ENCODE assay signal across 8 cellular contexts in genomic region chr2:64750817-64751285, GRCh38.
DNase-seq lines count a peak whose midpoint lies in the region; ATAC-seq lines count a peak whose summit lies in the region.

No MANE protein-coding gene starts in this region.

- H3K9me3 Mint-ChIP-seq in activated CD4-positive, alpha-beta memory T cell treated with anti-CD3 and anti-CD28 coated beads, Interleukin-2, amount 10 ng/mL, durations not matched to agents 7 days and 5 days = peaks cover 2% of the 10 kb centered on the region

- ATAC-seq in GM19397 (IDR thresholded peaks at IDR 0.05; ENCODE audit: unreplicated experiment) (peak; percentile 85), HG03565 (IDR thresholded peaks at IDR 0.05; ENCODE audit: unreplicated experiment) (peak; percentile 69)

- peaks cover 5% of the 10 kb centered on the region for H3K4me1 ChIP-seq in ectodermal cell (ENCODE audit: control insufficient read depth, insufficient read depth, low read length)

- H3K9me3 ChIP-seq in ectodermal cell (ENCODE audit: control insufficient read depth, low read length) = no peaks in the 10 kb centered on the region

- peaks cover 23% of the 10 kb centered on the region for H3K4me1 Mint-ChIP-seq in activated CD4-positive, alpha-beta memory T cell treated with anti-CD3 and anti-CD28 coated beads, Interleukin-2, amount 10 ng/mL, durations not matched to agents 7 days and 5 days

- H3K27ac ChIP-seq in ectodermal cell (ENCODE audit: insufficient read depth, low read depth, low read length, poor library complexity, severe bottlenecking) = peak overlapping the region; percentile 51

- H3K27me3 ChIP-seq in ectodermal cell (ENCODE audit: control insufficient read depth, insufficient read depth, low read length, poor library complexity, severe bottlenecking) = peaks cover 19% of the 10 kb centered on the region

- 0 to 1% methylated on average over 43 of the region's 43 CpGs for WGBS in ectodermal cell, 2 experiments

- no peaks in the 10 kb centered on the region for H3K36me3 Mint-ChIP-seq in activated CD4-positive, alpha-beta memory T cell treated with anti-CD3 and anti-CD28 coated beads, Interleukin-2, amount 10 ng/mL, durations not matched to agents 7 days and 5 days (ENCODE audit: low read depth)

- POLR2A ChIA-PET in activated CD4-positive, alpha-beta memory T cell treated with anti-CD3 and anti-CD28 coated beads, Interleukin-2, amount 10 ng/mL, durations not matched to agents 7 days and 5 days (lab: Charles Lee) = interaction anchor here (0.6 to 5.3 kb wide), 20 partner anchors 7 to 379 kb away, joined by 3 to 87 read pairs (median 8); partner anchors contain the start of genes AFTPH, RAB1A and SERTAD2

- no peaks in the 10 kb centered on the region for H3K27me3 Mint-ChIP-seq in activated CD4-positive, alpha-beta memory T cell treated with anti-CD3 and anti-CD28 coated beads, Interleukin-2, amount 10 ng/mL, durations not matched to agents 7 days and 5 days

- peak overlapping the region; percentile 62 for H3K4me3 ChIP-seq in ectodermal cell (ENCODE audit: insufficient read depth, low read depth, low read length)

- H3K36me3 ChIP-seq in ectodermal cell (ENCODE audit: control insufficient read depth, insufficient read depth, low read length) = no peaks in the 10 kb centered on the region

- DNase-seq in C1 segment of cervical spinal cord (lab: John Stamatoyannopoulos, UW) = peak in 13 of 14 donors; percentile 97 to 100 (median 100)
- peak; percentile 100 for DNase-seq in NCI-H82 (lab: John Stamatoyannopoulos, UW)
- DNase-seq in activated CD4-positive, alpha-beta memory T cell treated with anti-CD3 and anti-CD28 coated beads, Interleukin-2, amount 10 ng/mL, durations not matched to agents 7 days and 5 days = peak; percentile 98
- DNase-seq in mesenteric fat pad (ENCODE audit: low spot score) = peak; percentile 99
- DNase-seq in stimulated activated CD8-positive, alpha-beta memory T cell treated with anti-CD3 and anti-CD28 coated beads, Interleukin-15, amount 100 ng/mL, for 24 hours (ENCODE audit: low read depth) = peak; percentile 88

- peak overlapping the region; percentile 84 for H3K4me3 Mint-ChIP-seq in activated CD4-positive, alpha-beta memory T cell treated with anti-CD3 and anti-CD28 coated beads, Interleukin-2, amount 10 ng/mL, durations not matched to agents 7 days and 5 days

- CTCF ChIA-PET in activated CD4-positive, alpha-beta memory T cell treated with anti-CD3 and anti-CD28 coated beads, Interleukin-2, amount 10 ng/mL, durations not matched to agents 7 days and 5 days (lab: Charles Lee) = interaction anchor here (0.6 to 7.4 kb wide), 29 partner anchors 9 to 729 kb away, joined by 3 to 91 read pairs (median 4); partner anchors contain the start of genes AFTPH and SERTAD2

- peak overlapping the region; percentile 94 for H3K27ac Mint-ChIP-seq in activated CD4-positive, alpha-beta memory T cell treated with anti-CD3 and anti-CD28 coated beads, Interleukin-2, amount 10 ng/mL, durations not matched to agents 7 days and 5 days

Comparison
In these comparisons a context has a peak if more than half of its experiments do, and no peak if none do; other contexts are left out.
1. Peak in every context shown above with its lines: DNase-seq, ATAC-seq, H3K4me3 ChIP-seq and H3K27ac ChIP-seq.